Comparison of ENCODE assay signal across 20 cellular contexts in genomic region chr4:4391866-4392265, GRCh38. TPM values are rescaled to one million over a fixed set of nuclear protein-coding genes. Genes with fewer than 3 reads are reported as not detected.
A peak's percentile ranks its signal among the peaks of the same experiment; 100 is the strongest.
DNase-seq lines count a peak whose midpoint lies in the region; ATAC-seq, FAIRE-seq and TF ChIP-seq lines count a peak whose summit lies in the region.
"Had no signal": no experiment of that assay in that cellular context is flagged by ENCODE, and none has a peak within 500 bp of the region (broad histone marks: within the 10 kb centered on the region; RNA-seq: fewer than 3 reads in every experiment).

No MANE protein-coding gene starts in this region.

- TF ChIP-seq EP300 in K562 (IDR thresholded peaks at IDR 0.05; ENCODE audit: low read length), result no peak

- no peak for TF ChIP-seq POLR2A in K562 (conservative IDR thresholded peaks at IDR 0.05)

- H3K4me2 ChIP-seq in K562 (ENCODE audit: insufficient read depth, low read length), result no peak overlapping the region
- H3K4me2 ChIP-seq: A549 had no signal

- H3K9ac ChIP-seq in K562 (ENCODE audit: insufficient read depth in 1 of 2, low read depth in 2 of 2, low read length in 2 of 2), result no peak overlapping the region

- in situ Hi-C loops in K562 (cut with MboI), result no loop called here

- DNase-seq in RWPE2 (ENCODE audit: low spot score) (no peak), K562 (ENCODE audit: extremely low read depth in 1 of 4, low spot score in 3 of 4) (no peak), glutamatergic neuron (no peak), NCI-H1105 (lab: John Stamatoyannopoulos, UW) (no peak), DMS79 (lab: John Stamatoyannopoulos, UW) (no peak), tibial artery (no peak)
- no peak for DNase-seq in stimulated activated effector memory CD8-positive, alpha-beta T cell treated with anti-CD3 and anti-CD28 coated beads, Interleukin-12 subunit alpha, Interleukin-12 subunit beta, amount 100 ng/mL, for 72 hours (ENCODE audit: low spot score in 2 of 2)
- DNase-seq: BE2C; CD8-positive, alpha-beta T cell; COR-L47; DMS153; DND-41; GDM1; HCEC 1CT; HFFc6 had no signal

- no peak for FAIRE-seq in K562 (lab: Jason Lieb, UNC)
- FAIRE-seq: A549, D721Med, GM12892 had no signal

- no peaks in the 10 kb centered on the region for H3K79me2 ChIP-seq in K562 (ENCODE audit: control insufficient read depth, insufficient read depth, low read length)

- H3K9me3 Mint-ChIP-seq in glutamatergic neuron (ENCODE audit: unreplicated experiment), result peaks cover 16% of the 10 kb centered on the region
- H3K9me3 Mint-ChIP-seq in stimulated activated effector memory CD8-positive, alpha-beta T cell treated with anti-CD3 and anti-CD28 coated beads, Interleukin-12 subunit alpha, Interleukin-12 subunit beta, amount 100 ng/mL, for 72 hours, result no peaks in the 10 kb centered on the region
- H3K9me3 Mint-ChIP-seq: CD8-positive, alpha-beta T cell; HFFc6 had no signal

- ATAC-seq in RWPE2 (ENCODE audit: low read depth) (no peak), K562 (no peak)
- ATAC-seq in stimulated activated effector memory CD8-positive, alpha-beta T cell treated with anti-CD3 and anti-CD28 coated beads, Interleukin-12 subunit alpha, Interleukin-12 subunit beta, amount 100 ng/mL, for 72 hours, result no peak
- ATAC-seq: A549; CD8-positive, alpha-beta T cell had no signal

- TF ChIP-seq CTCF in RWPE2 (IDR thresholded peaks at IDR 0.05; ENCODE audit: poor library complexity, severe bottlenecking) (no peak), K562 (IDR thresholded peaks at IDR 0.05 in 2 of 3, conservative IDR thresholded peaks at IDR 0.05 in 1 of 3; ENCODE audit: insufficient read depth in 2 of 3, low read depth in 1 of 3, low read length in 3 of 3) (no peak), glutamatergic neuron (IDR thresholded peaks at IDR 0.05; ENCODE audit: partially characterized antibody, unreplicated experiment) (no peak), tibial artery (IDR thresholded peaks at IDR 0.05) (no peak)

- H3K4me3 ChIP-seq in RWPE2 (ENCODE audit: severe bottlenecking), result no peak overlapping the region
- H3K4me3 ChIP-seq in K562, result no peak overlapping the region
- H3K4me3 ChIP-seq in tibial artery, result no peak overlapping the region
- H3K4me3 ChIP-seq: A549 had no signal

- no peak for TF ChIP-seq RAD21 in K562 (CRISPR knock-in tag; conservative IDR thresholded peaks at IDR 0.05 in 1 of 2, IDR thresholded peaks at IDR 0.05 in 1 of 2)

- no peaks in the 10 kb centered on the region for H3K36me3 ChIP-seq in RWPE2 (ENCODE audit: low read depth)
- no peaks in the 10 kb centered on the region for H3K36me3 ChIP-seq in K562 (ENCODE audit: control insufficient read depth, insufficient read depth, low read length)
- H3K36me3 ChIP-seq in tibial artery, result no peaks in the 10 kb centered on the region

- POLR2A ChIA-PET in K562 (lab: Yijun Ruan, JAX), result no interaction called here

- H3K27ac ChIP-seq in RWPE2 (ENCODE audit: poor library complexity, severe bottlenecking), result peak overlapping the region; percentile 21
- H3K27ac ChIP-seq in K562 (ENCODE audit: extremely low read depth, low read depth, low read length), result no peak overlapping the region
- H3K27ac ChIP-seq in tibial artery, result no peak overlapping the region
- H3K27ac ChIP-seq: A549, HL-60 had no signal

- peaks cover 4% of the 10 kb centered on the region for H3K36me3 Mint-ChIP-seq in glutamatergic neuron (ENCODE audit: unreplicated experiment)
- H3K36me3 Mint-ChIP-seq in stimulated activated effector memory CD8-positive, alpha-beta T cell treated with anti-CD3 and anti-CD28 coated beads, Interleukin-12 subunit alpha, Interleukin-12 subunit beta, amount 100 ng/mL, for 72 hours, result no peaks in the 10 kb centered on the region
- H3K36me3 Mint-ChIP-seq: CD14-positive monocyte had no signal

- no peak overlapping the region for H3K4me3 Mint-ChIP-seq in glutamatergic neuron (ENCODE audit: unreplicated experiment)
- H3K4me3 Mint-ChIP-seq in stimulated activated effector memory CD8-positive, alpha-beta T cell treated with anti-CD3 and anti-CD28 coated beads, Interleukin-12 subunit alpha, Interleukin-12 subunit beta, amount 100 ng/mL, for 72 hours, result no peak overlapping the region
- H3K4me3 Mint-ChIP-seq: CD14-positive monocyte; CD8-positive, alpha-beta T cell; HFFc6 had no signal

- H3K27me3 Mint-ChIP-seq in glutamatergic neuron (ENCODE audit: unreplicated experiment), result peaks cover 24% of the 10 kb centered on the region

- no TSS peak for BruUV-seq in K562 (replicated peaks; lab: Mats Ljungman, UMichigan)

- H3K9me3 ChIP-seq in RWPE2 (ENCODE audit: severe bottlenecking) (no peaks in the 10 kb centered on the region), K562 (replicated peaks; ENCODE audit: control insufficient read depth, insufficient read depth, low read depth, low read length) (no peaks in the 10 kb centered on the region), tibial artery (no peaks in the 10 kb centered on the region)
- H3K9me3 ChIP-seq: A549, BE2C had no signal

- WGBS in K562 (ENCODE audit: insufficient coverage, low coverage, missing lambda C conversion rate), result 0% methylated on average over 4 of the region's 4 CpGs

- H3K4me1 ChIP-seq in RWPE2 (ENCODE audit: insufficient read depth, poor library complexity, severe bottlenecking) (peaks cover 17% of the 10 kb centered on the region), K562 (replicated peaks in 1 of 2; ENCODE audit: control insufficient read depth in 2 of 2, insufficient read depth in 2 of 2, low read length in 2 of 2) (peaks cover 0 to 16% of the 10 kb centered on the region in 2 experiments; a peak in 2 of 5 replicates), tibial artery (peaks cover 0 to 20% (median 19%) of the 10 kb centered on the region in 4 donors)

- no peaks in the 10 kb centered on the region for H3K9me1 ChIP-seq in K562 (ENCODE audit: control insufficient read depth, insufficient read depth, low read length)

- intact Hi-C loops in K562 (cut with micrococcal nuclease), result no loop called here
- intact Hi-C loops in tibial artery (cut with DNase I; ENCODE audit: low total_unique reads), result no loop called here

- H3K27me3 ChIP-seq in RWPE2 (ENCODE audit: insufficient read depth, poor library complexity, severe bottlenecking) (peaks cover 7% of the 10 kb centered on the region), K562 (ENCODE audit: control insufficient read depth in 2 of 2, insufficient read depth in 2 of 2, low read length in 2 of 2) (peaks cover 23 to 89% of the 10 kb centered on the region in 2 experiments; a peak in 4 of 5 replicates), tibial artery (peaks cover 0 to 75% of the 10 kb centered on the region in 2 donors)
- H3K27me3 ChIP-seq: BE2C had no signal

- H2AFZ ChIP-seq in K562 (ENCODE audit: low read depth, low read length), result no peak overlapping the region

- 0 out of 2 replicates have a peak, but pooled peaks cover 18% of the 10 kb centered on the region for H4K20me1 ChIP-seq in K562 (replicated peaks; ENCODE audit: control insufficient read depth, insufficient read depth, low read length)

- H3K27ac Mint-ChIP-seq in glutamatergic neuron (ENCODE audit: unreplicated experiment), result peak overlapping the region; percentile 44
- H3K27ac Mint-ChIP-seq in stimulated activated effector memory CD8-positive, alpha-beta T cell treated with anti-CD3 and anti-CD28 coated beads, Interleukin-12 subunit alpha, Interleukin-12 subunit beta, amount 100 ng/mL, for 72 hours, result peak overlapping the region; percentile 11
- H3K27ac Mint-ChIP-seq: CD14-positive monocyte; CD8-positive, alpha-beta T cell; HFFc6 had no signal

- peaks cover 29% of the 10 kb centered on the region for H3K4me1 Mint-ChIP-seq in glutamatergic neuron (ENCODE audit: low read depth, unreplicated experiment)
- H3K4me1 Mint-ChIP-seq in stimulated activated effector memory CD8-positive, alpha-beta T cell treated with anti-CD3 and anti-CD28 coated beads, Interleukin-12 subunit alpha, Interleukin-12 subunit beta, amount 100 ng/mL, for 72 hours, result peaks cover 25% of the 10 kb centered on the region

- CTCF ChIA-PET in K562 (lab: Yijun Ruan, JAX; ENCODE audit: low intra/inter-chr PET ratio), result no interaction called here

TF ChIP-seq in K562, 482 proteins besides CTCF, POLR2A, EP300 and RAD21:
- TF ChIP-seq KDM1A (IDR thresholded peaks at IDR 0.05), result peak in 1 of 2 experiments; percentile 29; a peak in 1 of 4 replicates
- no peak for TF ChIP-seq RBM39 (optimal IDR thresholded peaks at IDR 0.05; ENCODE audit: low read depth, low read length)
- TF ChIP-seq BCOR (IDR thresholded peaks at IDR 0.05), result peak; percentile 58; the same call in 1 of the 2 replicates
- TF ChIP-seq ZNF282 (CRISPR knock-in tag; IDR thresholded peaks at IDR 0.05), result no peak
- TF ChIP-seq, protein P1, sequence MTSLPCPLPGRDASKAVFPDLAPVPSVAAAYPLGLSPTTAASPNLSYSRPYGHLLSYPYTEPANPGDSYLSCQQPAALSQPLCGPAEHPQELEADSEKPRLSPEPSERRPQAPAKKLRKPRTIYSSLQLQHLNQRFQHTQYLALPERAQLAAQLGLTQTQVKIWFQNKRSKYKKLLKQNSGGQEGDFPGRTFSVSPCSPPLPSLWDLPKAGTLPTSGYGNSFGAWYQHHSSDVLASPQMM (CRISPR knock-in tag; IDR thresholded peaks at IDR 0.05), result no peak
- peak; percentile 79 for TF ChIP-seq RBM25 (IDR thresholded peaks at IDR 0.05; ENCODE audit: low read depth, low read length, severe bottlenecking)
- no peak for TF ChIP-seq HDAC3 (IDR thresholded peaks at IDR 0.05; ENCODE audit: borderline replicate concordance, partially characterized antibody)
- TF ChIP-seq ZFP36 (IDR thresholded peaks at IDR 0.05; ENCODE audit: low read depth, low read length, partially characterized antibody), result no peak

RNA-seq across cellular contexts. Expression of gene NSG1, which starts 5.0 kb away (rescaled TPM):
- not detected in 2 replicates for total RNA-seq in K562 (2011; cell fraction: chromatin; rRNA removed; ENCODE audit: low replicate concordance)
- not detected in 2 replicates for total RNA-seq in K562 (2011; cell fraction: nucleolus; rRNA removed)
- not detected in 2 replicates for total RNA-seq in K562 (2011; cell fraction: nucleoplasm; rRNA removed)
- not detected in 2 replicates for total RNA-seq in K562 (2014; rRNA removed)
- not detected in 2 replicates for total RNA-seq in K562 (2014; rRNA removed; fragmentation: Illumina TruSeq; extraction: Trizol)
- total RNA-seq in K562 (2015; rRNA removed; fragmentation: Illumina TruSeq; extraction: Trizol), result not detected in 2 replicates
- total RNA-seq in K562 (2021), result not detected in 2 replicates
- not detected in 2 replicates for polyA plus RNA-seq in K562 (2011; rRNA removed)
- not detected in 2 replicates for polyA plus RNA-seq in K562 (2011; cell fraction: cytosol; rRNA removed)
- 0.04 TPM in 1 of 2 replicates, not detected in the other for polyA plus RNA-seq in K562 (2011; cell fraction: nucleus; rRNA removed)
- 0.10 TPM in 1 of 2 replicates, not detected in the other for polyA plus RNA-seq in K562 (2012)
- not detected in 2 replicates for polyA plus RNA-seq in K562 (2014; fragmentation: Illumina TruSeq; extraction: Trizol)
- polyA plus RNA-seq in K562 (2014; fragmentation: Nextera tagmentation; extraction: Ambion mirVana), result not detected
- polyA plus RNA-seq in K562 (2014; rRNA removed), result not detected in 2 replicates
- not detected in 2 replicates for polyA minus RNA-seq in K562 (2011; rRNA and poly(A)+ RNA removed)
- not detected in 2 replicates for polyA minus RNA-seq in K562 (2011; cell fraction: cytosol; rRNA and poly(A)+ RNA removed)
- polyA minus RNA-seq in K562 (2011; cell fraction: nucleus; rRNA and poly(A)+ RNA removed), result not detected in 2 replicates
- total RNA-seq in glutamatergic neuron (ENCODE audit: unreplicated experiment), result 208 TPM

Comparison
In these comparisons a context has a peak if more than half of its experiments do, and no peak if none do; other contexts are left out.
1. RNA of gene NSG1, which starts 5.0 kb away (total RNA-seq): 208 TPM in glutamatergic neuron (single experiment); not detected in K562; every median in the first group is over 100 times any median in the second.